16 cellular contexts compared by ENCODE assay signal in genomic region chr22:36737776-36738175, GRCh38. TPM values are rescaled to one million over a fixed set of nuclear protein-coding genes. Genes with fewer than 3 reads are reported as not detected.
A peak's percentile ranks its signal among the peaks of the same experiment; 100 is the strongest.
DNase-seq lines count a peak whose midpoint lies in the region; ATAC-seq and TF ChIP-seq lines count a peak whose summit lies in the region.
"Had no signal": no experiment of that assay in that cellular context is flagged by ENCODE, and none has a peak within 500 bp of the region (broad histone marks: within the 10 kb centered on the region; RNA-seq: fewer than 3 reads in every experiment).

No MANE protein-coding gene starts in this region.

- peak overlapping the region in 6 of 11 experiments; percentile 32 to 63 (median 49); a peak in 8 of 22 replicates for H3K9ac ChIP-seq in BLaER1 treated with 17β-estradiol and CSF1 and Interleukin-3, amounts not matched to agents 10 nM and 100 nM

- no peaks in the 10 kb centered on the region for H3K36me3 Mint-ChIP-seq in osteocyte (ENCODE audit: unreplicated experiment)
- H3K36me3 Mint-ChIP-seq in nephron progenitor cell (ENCODE audit: low read depth), result no peaks in the 10 kb centered on the region
- H3K36me3 Mint-ChIP-seq: immature natural killer cell had no signal

- H3K4me3 ChIP-seq in BLaER1 treated with 17β-estradiol and CSF1 and Interleukin-3, amounts not matched to agents 10 nM and 100 nM, result peak overlapping the region in 3 of 10 experiments; percentile 13 to 49 (median 19); a peak in 5 of 20 replicates
- H3K4me3 ChIP-seq: prostate gland, thoracic aorta had no signal

- peaks cover 0 to 13% (median 8%) of the 10 kb centered on the region in 11 experiments; a peak in 12 of 22 replicates for H3K9me3 ChIP-seq in BLaER1 treated with 17β-estradiol and CSF1 and Interleukin-3, amounts not matched to agents 10 nM and 100 nM (replicated peaks in 1 of 11)
- H3K9me3 ChIP-seq: prostate gland had no signal

- H3K4me3 Mint-ChIP-seq in osteocyte (ENCODE audit: unreplicated experiment) (no peak overlapping the region), nephron progenitor cell (no peak overlapping the region)
- H3K4me3 Mint-ChIP-seq: activated T-cell treated with anti-CD3 and anti-CD28 coated beads, Interleukin-2, amount 50 U/mL, for 72 hours; immature natural killer cell had no signal

- H3K9me3 Mint-ChIP-seq in osteocyte (ENCODE audit: unreplicated experiment), result peaks cover 5% of the 10 kb centered on the region
- H3K9me3 Mint-ChIP-seq in nephron progenitor cell, result peaks cover 3% of the 10 kb centered on the region

- DNase-seq in RPMI8226 (peak; percentile 40), Right ventricle myocardium inferior (ENCODE audit: missing footprints) (peak; percentile 77), osteocyte (ENCODE audit: extremely low spot score, unreplicated experiment) (peak; percentile 59), ACHN (no peak), AG08396 (ENCODE audit: low spot score) (no peak), nephron progenitor cell (no peak), AG08395 (ENCODE audit: low spot score) (no peak)
- DNase-seq: activated T-cell treated with anti-CD3 and anti-CD28 coated beads, Interleukin-2, amount 50 U/mL, for 72 hours; Calu3; immature natural killer cell; NCI-H2029; stimulated activated CD4-positive, alpha-beta T cell treated with anti-CD3 and anti-CD28 coated beads, Interleukin-1b, Interleukin-23, amount 100 ng/mL, for 48 hours; T1000 had no signal

- intact Hi-C loops in Right ventricle myocardium inferior (cut with DNase I), result no loop called here

- no peaks in the 10 kb centered on the region for H3K27me3 ChIP-seq in BLaER1 treated with 17β-estradiol and CSF1 and Interleukin-3, amounts not matched to agents 10 nM and 100 nM

- peaks cover 0 to 10% (median 0%) of the 10 kb centered on the region in 11 experiments; a peak in 1 of 22 replicates for H4K20me1 ChIP-seq in BLaER1 treated with 17β-estradiol and CSF1 and Interleukin-3, amounts not matched to agents 10 nM and 100 nM

- ATAC-seq in Right ventricle myocardium inferior, result peak; percentile 62
- ATAC-seq: activated T-cell treated with anti-CD3 and anti-CD28 coated beads, Interleukin-2, amount 50 U/mL, for 72 hours had no signal

- no peak for TF ChIP-seq CTCF in osteocyte (IDR thresholded peaks at IDR 0.05)
- no peak for TF ChIP-seq CTCF in nephron progenitor cell (IDR thresholded peaks at IDR 0.05)

- H3K4me2 ChIP-seq in BLaER1 treated with 17β-estradiol and CSF1 and Interleukin-3, amounts not matched to agents 10 nM and 100 nM, result peak overlapping the region; percentile 79 to 92 (median 86)

- H3K27me3 Mint-ChIP-seq in osteocyte (ENCODE audit: unreplicated experiment), result peaks cover 42% of the 10 kb centered on the region
- H3K27me3 Mint-ChIP-seq in nephron progenitor cell (ENCODE audit: low read depth, poor library complexity), result peaks cover 59% of the 10 kb centered on the region

- in situ Hi-C loops in ACHN (cut with HindIII; ENCODE audit: low pct_ligation_motif_present, low pct_unique_long_range_greater_than_20kb, low sequenced_read_pairs), result no loop called here

- H3K27ac ChIP-seq in BLaER1 treated with 17β-estradiol and CSF1 and Interleukin-3, amounts not matched to agents 10 nM and 100 nM, result peak overlapping the region in 8 of 11 experiments; percentile 9 to 73 (median 62); a peak in 14 of 22 replicates
- H3K27ac ChIP-seq: prostate gland, thoracic aorta had no signal

- H3K4me1 ChIP-seq in BLaER1 treated with 17β-estradiol and CSF1 and Interleukin-3, amounts not matched to agents 10 nM and 100 nM, result peaks cover 53 to 65% (median 58%) of the 10 kb centered on the region in 10 experiments
- H3K4me1 ChIP-seq: prostate gland had no signal

- H3K36me3 ChIP-seq in BLaER1 treated with 17β-estradiol and CSF1 and Interleukin-3, amounts not matched to agents 10 nM and 100 nM, result no peaks in the 10 kb centered on the region
- H3K36me3 ChIP-seq: prostate gland, thoracic aorta had no signal

- H3K4me1 Mint-ChIP-seq in osteocyte (ENCODE audit: unreplicated experiment), result no peaks in the 10 kb centered on the region
- peaks cover 5% of the 10 kb centered on the region for H3K4me1 Mint-ChIP-seq in nephron progenitor cell
- H3K4me1 Mint-ChIP-seq: immature natural killer cell had no signal

- H3K27ac Mint-ChIP-seq in osteocyte (ENCODE audit: unreplicated experiment) (no peak overlapping the region), nephron progenitor cell (no peak overlapping the region)
- H3K27ac Mint-ChIP-seq: activated T-cell treated with anti-CD3 and anti-CD28 coated beads, Interleukin-2, amount 50 U/mL, for 72 hours; immature natural killer cell had no signal

RNA-seq across cellular contexts. Expression of gene CACNG2, which starts 34.2 kb away (rescaled TPM):
- total RNA-seq in Right ventricle myocardium inferior (not detected), osteocyte (not detected in 2 replicates)
- total RNA-seq: activated T-cell treated with anti-CD3 and anti-CD28 coated beads, Interleukin-2, amount 50 U/mL, for 72 hours; Calu3; prostate gland; thoracic aorta had no signal

RNA-seq across cellular contexts. Expression of gene IFT27, which starts 38.1 kb away (rescaled TPM):
- total RNA-seq in Right ventricle myocardium inferior, result 28.3 TPM
- total RNA-seq in osteocyte, result 30.5 and 36.9 TPM in 2 replicates

Comparison
In these comparisons a context has a peak if more than half of its experiments do, and no peak if none do; other contexts are left out.
1. DNase-seq: peak in RPMI8226 (single experiment), Right ventricle myocardium inferior (single experiment) and osteocyte (single experiment); none in ACHN (single experiment), AG08396 (single experiment), nephron progenitor cell (single experiment) and AG08395 (single experiment).